In genomic region chr3:85627899-85628298, GRCh38 we compare ENCODE assay signal across 28 cellular contexts.
"Had no signal": no experiment of that assay in that cellular context is flagged by ENCODE, and none has a peak within 500 bp of the region (broad histone marks: within the 10 kb centered on the region; RNA-seq: fewer than 3 reads in every experiment).

No MANE protein-coding gene starts in this region.

- H3K4me1 Mint-ChIP-seq: activated naive CD8-positive, alpha-beta T cell treated with anti-CD3 and anti-CD28 coated beads for 36 hours; brain; nephron; stimulated activated effector memory CD8-positive, alpha-beta T cell treated with anti-CD3 and anti-CD28 coated beads, Interleukin-12 subunit alpha, Interleukin-12 subunit beta, amount 100 ng/mL, for 72 hours had no signal

- H3K79me2 ChIP-seq: hepatocyte had no signal

- H3K4me1 ChIP-seq: adrenal gland, ascending aorta, gastroesophageal sphincter, left ventricle myocardium inferior, right lobe of liver had no signal

- H3K4me3 ChIP-seq: adrenal gland, ascending aorta, coronary artery, dorsolateral prefrontal cortex, gastroesophageal sphincter, hepatocyte, left ventricle myocardium inferior, lung, right lobe of liver, skin epidermis, thoracic aorta had no signal

- H3K27me3 ChIP-seq: adrenal gland, ascending aorta, dorsolateral prefrontal cortex, gastroesophageal sphincter, hepatocyte, neutrophil, right lobe of liver had no signal

- H2AFZ ChIP-seq: hepatocyte had no signal

- ATAC-seq: gastroesophageal sphincter; right lobe of liver; stimulated activated effector memory CD8-positive, alpha-beta T cell treated with anti-CD3 and anti-CD28 coated beads, Interleukin-12 subunit alpha, Interleukin-12 subunit beta, amount 100 ng/mL, for 72 hours had no signal

- H3K27ac ChIP-seq: adrenal gland, ascending aorta, coronary artery, dorsolateral prefrontal cortex, gastroesophageal sphincter, hepatocyte, left ventricle myocardium inferior, neutrophil, right lobe of liver, skin epidermis, thoracic aorta had no signal

- H3K27me3 Mint-ChIP-seq: activated naive CD8-positive, alpha-beta T cell treated with anti-CD3 and anti-CD28 coated beads for 36 hours; brain; stimulated activated naive CD8-positive, alpha-beta T cell treated with anti-CD3 and anti-CD28 coated beads, Interleukin-15, Interleukin-2, amounts not matched to agents 100 ng/mL and 50 ng/mL, for 24 hours had no signal

- H3K4me2 ChIP-seq: hepatocyte had no signal

- DNase-seq: activated CD4-positive, alpha-beta T cell treated with anti-CD3 and anti-CD28 coated beads for 4 hours; activated CD4-positive, alpha-beta T cell treated with anti-CD3 and anti-CD28 coated beads, Interleukin-2, amount 50 U/mL, for 48 hours; activated CD8-positive, alpha-beta memory T cell treated with anti-CD3 and anti-CD28 coated beads for 24 hours; activated effector memory CD4-positive, alpha-beta T cell treated with Interleukin-2 at 50 U/mL for 16 hours; activated naive CD4-positive, alpha-beta T cell treated with anti-CD3 and anti-CD28 coated beads for 36 hours; activated naive CD8-positive, alpha-beta T cell treated with anti-CD3 and anti-CD28 coated beads for 36 hours; adrenal gland; dorsolateral prefrontal cortex; effector memory CD4-positive, alpha-beta T cell; islet precursor cell; left ventricle myocardium inferior; right lobe of liver; stimulated activated CD4-positive, alpha-beta T cell treated with anti-CD3 and anti-CD28 coated beads, Interleukin-4, amount 100 ng/mL, for 24 hours; trophoblast cell had no signal

- H3K4me3 Mint-ChIP-seq: activated naive CD4-positive, alpha-beta T cell treated with anti-CD3 and anti-CD28 coated beads for 36 hours; activated naive CD8-positive, alpha-beta T cell treated with anti-CD3 and anti-CD28 coated beads for 36 hours; brain; nephron; stimulated activated effector memory CD8-positive, alpha-beta T cell treated with anti-CD3 and anti-CD28 coated beads, Interleukin-12 subunit alpha, Interleukin-12 subunit beta, amount 100 ng/mL, for 72 hours; stimulated activated naive CD8-positive, alpha-beta T cell treated with anti-CD3 and anti-CD28 coated beads, Interleukin-15, Interleukin-2, amounts not matched to agents 100 ng/mL and 50 ng/mL, for 24 hours had no signal

- H3K9me3 Mint-ChIP-seq: activated naive CD8-positive, alpha-beta T cell treated with anti-CD3 and anti-CD28 coated beads for 36 hours; brain; nephron had no signal

- H3K36me3 Mint-ChIP-seq: activated naive CD8-positive, alpha-beta T cell treated with anti-CD3 and anti-CD28 coated beads for 36 hours; brain; stimulated activated effector memory CD8-positive, alpha-beta T cell treated with anti-CD3 and anti-CD28 coated beads, Interleukin-12 subunit alpha, Interleukin-12 subunit beta, amount 100 ng/mL, for 72 hours had no signal

- H3K27ac Mint-ChIP-seq: activated naive CD4-positive, alpha-beta T cell treated with anti-CD3 and anti-CD28 coated beads for 36 hours; activated naive CD8-positive, alpha-beta T cell treated with anti-CD3 and anti-CD28 coated beads for 36 hours; brain; nephron; stimulated activated effector memory CD8-positive, alpha-beta T cell treated with anti-CD3 and anti-CD28 coated beads, Interleukin-12 subunit alpha, Interleukin-12 subunit beta, amount 100 ng/mL, for 72 hours; stimulated activated naive CD8-positive, alpha-beta T cell treated with anti-CD3 and anti-CD28 coated beads, Interleukin-15, Interleukin-2, amounts not matched to agents 100 ng/mL and 50 ng/mL, for 24 hours had no signal

- H3K9me3 ChIP-seq: adrenal gland, ascending aorta, gastroesophageal sphincter, left ventricle myocardium inferior, neutrophil, right lobe of liver, thoracic aorta had no signal

- FAIRE-seq: endothelial cell of umbilical vein, urothelium cell line had no signal

- H3K36me3 ChIP-seq: adrenal gland, ascending aorta, gastroesophageal sphincter, left ventricle myocardium inferior, neutrophil, right lobe of liver, thoracic aorta had no signal
